32 cellular contexts compared by ENCODE assay signal in genomic region chr10:133204226-133205015, GRCh38. TPM values are rescaled to one million over a fixed set of nuclear protein-coding genes. Genes with fewer than 3 reads are reported as not detected.
"Had no signal": no experiment of that assay in that cellular context is flagged by ENCODE, and none has a peak within 500 bp of the region (broad histone marks: within the 10 kb centered on the region; RNA-seq: fewer than 3 reads in every experiment).

No MANE protein-coding gene starts in this region.

- H3K36me3 ChIP-seq: ascending aorta, cardiac muscle cell, Peyer's patch, SJCRH30 had no signal

- H3K27me3 ChIP-seq: ascending aorta, cardiac muscle cell, Peyer's patch, SJCRH30 had no signal

- H3K4me1 ChIP-seq: ascending aorta, Peyer's patch, SJCRH30 had no signal

- DNase-seq: activated CD4-positive, alpha-beta T cell treated with anti-CD3 and anti-CD28 coated beads, Interleukin-2, amount 10 ng/mL, durations not matched to agents 24 days and 14 days; activated CD4-positive, alpha-beta T cell treated with anti-CD3 and anti-CD28 coated beads, Interleukin-2, amount 50 U/mL, for 4 hours; activated CD8-positive, alpha-beta T cell treated with anti-CD3 and anti-CD28 coated beads for 36 hours; activated effector memory CD4-positive, alpha-beta T cell treated with anti-CD3 and anti-CD28 coated beads, Interleukin-2, amount 50 U/mL, for 16 hours; activated naive CD4-positive, alpha-beta T cell; activated naive CD8-positive, alpha-beta T cell treated with anti-CD3 and anti-CD28 coated beads, Interleukin-2, amount 10 ng/mL, durations not matched to agents 7 days and 5 days; activated T-cell treated with anti-CD3 and anti-CD28 coated beads, Interleukin-2, amount 50 U/mL, for 1 hour; activated T-cell treated with anti-CD3 and anti-CD28 coated beads, Interleukin-2, amount 50 U/mL, for 72 hours; Karpas-422; NCI-H1105 treated with DMSO at 0.1 percent for 48 hours; NCI-H1436; NCI-H1694; NCI-H1930; NCI-H2081 treated with DMSO at 0.1 percent for 48 hours; NCI-H345; NCI-H524 treated with DMSO at 0.1 percent for 48 hours; NK-92 treated with Interleukin-12 subunit alpha and Interleukin-12 subunit beta, amount 100 ng/mL, for 24 hours; PC-3; Peyer's patch; SHP77; SJCRH30 had no signal

- H3K27ac ChIP-seq: ascending aorta, cardiac muscle cell, Peyer's patch, RWPE1, SJCRH30, SK-N-MC had no signal

- FAIRE-seq: TTC549 had no signal

- ATAC-seq: activated CD8-positive, alpha-beta T cell treated with anti-CD3 and anti-CD28 coated beads for 36 hours; activated T-cell treated with anti-CD3 and anti-CD28 coated beads, Interleukin-2, amount 50 U/mL, for 72 hours; PC-3 had no signal

- H3K9me3 ChIP-seq: ascending aorta, Peyer's patch, SJCRH30 had no signal

- H3K4me3 ChIP-seq: ascending aorta, cardiac muscle cell, Peyer's patch, SJCRH30, SK-N-MC had no signal

RNA-seq across cellular contexts. Expression of gene UTF1, which starts 25.6 kb away (rescaled TPM):
- total RNA-seq: activated CD8-positive, alpha-beta memory T cell treated with anti-CD3 and anti-CD28 coated beads for 36 hours; activated CD8-positive, alpha-beta T cell treated with anti-CD3 and anti-CD28 coated beads for 36 hours; activated naive CD8-positive, alpha-beta T cell treated with anti-CD3 and anti-CD28 coated beads, Interleukin-2, amount 10 ng/mL, durations not matched to agents 7 days and 5 days; activated T-helper 17 cell treated with anti-CD3 and anti-CD28 coated beads, Interleukin-2, amount 50 U/mL, for 72 hours; ascending aorta; cardiac muscle cell; MCF 10A; NCI-H460; PC-3; Peyer's patch; SJCRH30; T-helper 1 cell treated with Interleukin-12 subunit alpha and Interleukin-12 subunit beta and Interleukin-4 antibody, amounts not matched to agents 30 ng/mL and 1 ng/mL, for 36 hours had no signal
- polyA plus RNA-seq: adipose tissue, cardiac muscle cell had no signal

RNA-seq across cellular contexts. Expression of gene VENTX, which starts 33.2 kb away (rescaled TPM):
- total RNA-seq: activated CD4-positive, alpha-beta T cell treated with anti-CD3 and anti-CD28 coated beads, Interleukin-2, amount 10 ng/mL, durations not matched to agents 24 days and 14 days; activated CD8-positive, alpha-beta memory T cell treated with anti-CD3 and anti-CD28 coated beads for 36 hours; cardiac muscle cell; MCF 10A; NCI-H460; PC-3; T-helper 1 cell treated with Interleukin-12 subunit alpha and Interleukin-12 subunit beta and Interleukin-4 antibody, amounts not matched to agents 30 ng/mL and 1 ng/mL, for 36 hours had no signal
- polyA plus RNA-seq: cardiac muscle cell had no signal

RNA-seq across cellular contexts. Expression of gene KNDC1, which starts 44.4 kb away (rescaled TPM):
- total RNA-seq: activated CD8-positive, alpha-beta T cell treated with anti-CD3 and anti-CD28 coated beads for 36 hours; PC-3 had no signal
